1 cellular context compared by ENCODE assay signal in the genomic region with DNA sequence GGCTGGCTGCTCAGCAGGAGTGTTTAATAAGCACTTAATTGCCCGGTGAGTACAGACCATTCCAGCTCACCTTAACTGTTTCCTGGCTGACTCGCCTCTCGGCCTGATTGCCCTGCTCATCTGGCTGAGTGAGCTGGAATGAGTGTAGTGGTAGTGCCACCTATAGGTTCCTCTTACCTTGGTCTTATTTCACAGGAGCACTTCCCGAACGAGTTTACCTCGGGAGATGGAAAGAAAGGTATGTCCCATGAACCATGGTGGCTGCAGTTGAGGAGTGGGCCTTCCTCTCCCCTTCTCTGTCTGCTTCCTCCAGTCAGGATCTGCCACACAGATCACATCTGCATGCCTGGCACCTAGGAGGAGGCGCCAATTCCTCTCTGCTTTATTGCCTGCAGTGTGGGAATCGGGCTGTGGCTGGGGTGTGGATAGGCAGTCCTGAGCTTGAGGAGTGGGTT.
TF ChIP-seq lines count a peak whose summit lies in the region.

No MANE protein-coding gene starts in this region.

TF ChIP-seq in HepG2, 621 proteins besides CTCF, POLR2A, EP300 and RAD21 (continued from another document and continues in another):
- TF ChIP-seq ZSCAN25 (CRISPR knock-in tag; IDR thresholded peaks at IDR 0.05) (peak; percentile 84), ZSCAN22 (CRISPR knock-in tag; IDR thresholded peaks at IDR 0.05) (no peak), ZNF317 (CRISPR knock-in tag; IDR thresholded peaks at IDR 0.05) (no peak), HNRNPLL (IDR thresholded peaks at IDR 0.05; ENCODE audit: low read depth, low read length, poor library complexity, severe bottlenecking) (no peak), FOXK2 (IDR thresholded peaks at IDR 0.05) (no peak), RFXAP (CRISPR knock-in tag; IDR thresholded peaks at IDR 0.05; ENCODE audit: borderline replicate concordance) (peak; percentile 38; the same call in 1 of the 2 replicates), HOXA7 (CRISPR knock-in tag; IDR thresholded peaks at IDR 0.05) (no peak), KLF16 (CRISPR knock-in tag; IDR thresholded peaks at IDR 0.05) (peak in 1 of 2 experiments; percentile 81; a peak in 1 of 4 replicates), HMG20A (CRISPR knock-in tag; IDR thresholded peaks at IDR 0.05; ENCODE audit: borderline replicate concordance) (no peak), ZSCAN12 (CRISPR knock-in tag; IDR thresholded peaks at IDR 0.05) (no peak), FOSL2 (CRISPR knock-in tag; IDR thresholded peaks at IDR 0.05) (peak; percentile 71), ZBTB7B (CRISPR knock-in tag; IDR thresholded peaks at IDR 0.05) (0 out of 2 replicates have a peak, but pooled peaks have one; percentile 28), PRPF4 (IDR thresholded peaks at IDR 0.05; ENCODE audit: low read depth, low read length, poor library complexity, severe bottlenecking) (no peak), MYNN (CRISPR knock-in tag; IDR thresholded peaks at IDR 0.05; ENCODE audit: low read depth) (no peak), YY1 (IDR thresholded peaks at IDR 0.05; ENCODE audit: insufficient read depth, insufficient replicate concordance, low read depth, low read length) (no peak), ZNF652 (CRISPR knock-in tag; IDR thresholded peaks at IDR 0.05; ENCODE audit: borderline replicate concordance, low read depth) (peak; percentile 99), LCORL (IDR thresholded peaks at IDR 0.05) (no peak), LCORL (CRISPR knock-in tag; IDR thresholded peaks at IDR 0.05) (peak; percentile 86), ZC3H4 (CRISPR knock-in tag; IDR thresholded peaks at IDR 0.05; ENCODE audit: borderline replicate concordance) (no peak), KDM1A (CRISPR knock-in tag; IDR thresholded peaks at IDR 0.05) (no peak), HCFC1 (IDR thresholded peaks at IDR 0.05; ENCODE audit: low read depth, low read length) (no peak), CEBPB (IDR thresholded peaks at IDR 0.05; ENCODE audit: borderline replicate concordance, low read depth, low read length) (no peak), ZSCAN31 (CRISPR knock-in tag; IDR thresholded peaks at IDR 0.05; ENCODE audit: low read depth) (peak; percentile 39; the same call in 1 of the 2 replicates), HOXA3 (CRISPR knock-in tag; IDR thresholded peaks at IDR 0.05) (peak; percentile 50; the same call in 1 of the 2 replicates), PLRG1 (conservative IDR thresholded peaks at IDR 0.05) (no peak), RAD51 (IDR thresholded peaks at IDR 0.05; ENCODE audit: borderline replicate concordance) (no peak), ZFX (CRISPR knock-in tag; IDR thresholded peaks at IDR 0.05; ENCODE audit: low read depth) (peak; percentile 46; the same call in 1 of the 2 replicates), KDM2A (CRISPR knock-in tag; IDR thresholded peaks at IDR 0.05; ENCODE audit: borderline replicate concordance, low read depth) (peak; percentile 78), MEIS1 (CRISPR knock-in tag; IDR thresholded peaks at IDR 0.05; ENCODE audit: borderline replicate concordance) (no peak), SMARCC2 (IDR thresholded peaks at IDR 0.05) (no peak), POLR2G (IDR thresholded peaks at IDR 0.05; ENCODE audit: low read depth, low read length) (no peak), ARNT (IDR thresholded peaks at IDR 0.05) (no peak), ZNF124 (CRISPR knock-in tag; IDR thresholded peaks at IDR 0.05) (0 out of 2 replicates have a peak, but pooled peaks have one; percentile 47), IRF2 (CRISPR knock-in tag; IDR thresholded peaks at IDR 0.05) (peak; percentile 24; the same call in 1 of the 2 replicates), KLF9 (CRISPR knock-in tag; IDR thresholded peaks at IDR 0.05; ENCODE audit: low read depth) (no peak), ZNF672 (CRISPR knock-in tag; IDR thresholded peaks at IDR 0.05) (no peak), ZNF644 (CRISPR knock-in tag; IDR thresholded peaks at IDR 0.05; ENCODE audit: low read depth) (no peak), ZMYM3 (CRISPR knock-in tag; IDR thresholded peaks at IDR 0.05) (peak; percentile 47; the same call in 1 of the 2 replicates)
- TF ChIP-seq, protein P1, sequence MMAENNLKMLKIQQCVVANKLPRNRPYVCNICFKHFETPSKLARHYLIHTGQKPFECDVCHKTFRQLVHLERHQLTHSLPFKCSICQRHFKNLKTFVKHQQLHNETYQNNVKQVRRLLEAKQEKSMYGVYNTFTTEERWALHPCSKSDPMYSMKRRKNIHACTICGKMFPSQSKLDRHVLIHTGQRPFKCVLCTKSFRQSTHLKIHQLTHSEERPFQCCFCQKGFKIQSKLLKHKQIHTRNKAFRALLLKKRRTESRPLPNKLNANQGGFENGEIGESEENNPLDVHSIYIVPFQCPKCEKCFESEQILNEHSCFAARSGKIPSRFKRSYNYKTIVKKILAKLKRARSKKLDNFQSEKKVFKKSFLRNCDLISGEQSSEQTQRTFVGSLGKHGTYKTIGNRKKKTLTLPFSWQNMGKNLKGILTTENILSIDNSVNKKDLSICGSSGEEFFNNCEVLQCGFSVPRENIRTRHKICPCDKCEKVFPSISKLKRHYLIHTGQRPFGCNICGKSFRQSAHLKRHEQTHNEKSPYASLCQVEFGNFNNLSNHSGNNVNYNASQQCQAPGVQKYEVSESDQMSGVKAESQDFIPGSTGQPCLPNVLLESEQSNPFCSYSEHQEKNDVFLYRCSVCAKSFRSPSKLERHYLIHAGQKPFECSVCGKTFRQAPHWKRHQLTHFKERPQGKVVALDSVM (CRISPR knock-in tag; IDR thresholded peaks at IDR 0.05) = 0 out of 2 replicates have a peak, but pooled peaks have one; percentile 35
- TF ChIP-seq, protein P2, sequence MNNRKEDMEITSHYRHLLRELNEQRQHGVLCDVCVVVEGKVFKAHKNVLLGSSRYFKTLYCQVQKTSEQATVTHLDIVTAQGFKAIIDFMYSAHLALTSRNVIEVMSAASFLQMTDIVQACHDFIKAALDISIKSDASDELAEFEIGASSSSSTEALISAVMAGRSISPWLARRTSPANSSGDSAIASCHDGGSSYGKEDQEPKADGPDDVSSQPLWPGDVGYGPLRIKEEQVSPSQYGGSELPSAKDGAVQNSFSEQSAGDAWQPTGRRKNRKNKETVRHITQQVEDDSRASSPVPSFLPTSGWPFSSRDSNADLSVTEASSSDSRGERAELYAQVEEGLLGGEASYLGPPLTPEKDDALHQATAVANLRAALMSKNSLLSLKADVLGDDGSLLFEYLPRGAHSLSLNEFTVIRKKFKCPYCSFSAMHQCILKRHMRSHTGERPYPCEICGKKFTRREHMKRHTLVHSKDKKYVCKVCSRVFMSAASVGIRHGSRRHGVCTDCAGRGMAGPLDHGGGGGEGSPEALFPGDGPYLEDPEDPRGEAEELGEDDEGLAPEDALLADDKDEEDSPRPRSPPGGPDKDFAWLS (CRISPR knock-in tag; IDR thresholded peaks at IDR 0.05; ENCODE audit: borderline replicate concordance) = no peak
- TF ChIP-seq, protein P3, sequence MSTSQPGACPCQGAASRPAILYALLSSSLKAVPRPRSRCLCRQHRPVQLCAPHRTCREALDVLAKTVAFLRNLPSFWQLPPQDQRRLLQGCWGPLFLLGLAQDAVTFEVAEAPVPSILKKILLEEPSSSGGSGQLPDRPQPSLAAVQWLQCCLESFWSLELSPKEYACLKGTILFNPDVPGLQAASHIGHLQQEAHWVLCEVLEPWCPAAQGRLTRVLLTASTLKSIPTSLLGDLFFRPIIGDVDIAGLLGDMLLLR (CRISPR knock-in tag; IDR thresholded peaks at IDR 0.05) = no peak
- TF ChIP-seq, protein P4, sequence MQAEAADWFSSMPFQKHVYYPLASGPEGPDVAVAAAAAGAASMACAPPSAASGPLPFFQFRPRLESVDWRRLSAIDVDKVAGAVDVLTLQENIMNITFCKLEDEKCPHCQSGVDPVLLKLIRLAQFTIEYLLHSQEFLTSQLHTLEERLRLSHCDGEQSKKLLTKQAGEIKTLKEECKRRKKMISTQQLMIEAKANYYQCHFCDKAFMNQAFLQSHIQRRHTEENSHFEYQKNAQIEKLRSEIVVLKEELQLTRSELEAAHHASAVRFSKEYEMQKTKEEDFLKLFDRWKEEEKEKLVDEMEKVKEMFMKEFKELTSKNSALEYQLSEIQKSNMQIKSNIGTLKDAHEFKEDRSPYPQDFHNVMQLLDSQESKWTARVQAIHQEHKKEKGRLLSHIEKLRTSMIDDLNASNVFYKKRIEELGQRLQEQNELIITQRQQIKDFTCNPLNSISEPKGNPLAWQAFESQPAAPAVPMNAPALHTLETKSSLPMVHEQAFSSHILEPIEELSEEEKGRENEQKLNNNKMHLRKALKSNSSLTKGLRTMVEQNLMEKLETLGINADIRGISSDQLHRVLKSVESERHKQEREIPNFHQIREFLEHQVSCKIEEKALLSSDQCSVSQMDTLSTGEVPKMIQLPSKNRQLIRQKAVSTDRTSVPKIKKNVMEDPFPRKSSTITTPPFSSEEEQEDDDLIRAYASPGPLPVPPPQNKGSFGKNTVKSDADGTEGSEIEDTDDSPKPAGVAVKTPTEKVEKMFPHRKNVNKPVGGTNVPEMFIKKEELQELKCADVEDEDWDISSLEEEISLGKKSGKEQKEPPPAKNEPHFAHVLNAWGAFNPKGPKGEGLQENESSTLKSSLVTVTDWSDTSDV (CRISPR knock-in tag; IDR thresholded peaks at IDR 0.05) = no peak
- TF ChIP-seq, protein P5, sequence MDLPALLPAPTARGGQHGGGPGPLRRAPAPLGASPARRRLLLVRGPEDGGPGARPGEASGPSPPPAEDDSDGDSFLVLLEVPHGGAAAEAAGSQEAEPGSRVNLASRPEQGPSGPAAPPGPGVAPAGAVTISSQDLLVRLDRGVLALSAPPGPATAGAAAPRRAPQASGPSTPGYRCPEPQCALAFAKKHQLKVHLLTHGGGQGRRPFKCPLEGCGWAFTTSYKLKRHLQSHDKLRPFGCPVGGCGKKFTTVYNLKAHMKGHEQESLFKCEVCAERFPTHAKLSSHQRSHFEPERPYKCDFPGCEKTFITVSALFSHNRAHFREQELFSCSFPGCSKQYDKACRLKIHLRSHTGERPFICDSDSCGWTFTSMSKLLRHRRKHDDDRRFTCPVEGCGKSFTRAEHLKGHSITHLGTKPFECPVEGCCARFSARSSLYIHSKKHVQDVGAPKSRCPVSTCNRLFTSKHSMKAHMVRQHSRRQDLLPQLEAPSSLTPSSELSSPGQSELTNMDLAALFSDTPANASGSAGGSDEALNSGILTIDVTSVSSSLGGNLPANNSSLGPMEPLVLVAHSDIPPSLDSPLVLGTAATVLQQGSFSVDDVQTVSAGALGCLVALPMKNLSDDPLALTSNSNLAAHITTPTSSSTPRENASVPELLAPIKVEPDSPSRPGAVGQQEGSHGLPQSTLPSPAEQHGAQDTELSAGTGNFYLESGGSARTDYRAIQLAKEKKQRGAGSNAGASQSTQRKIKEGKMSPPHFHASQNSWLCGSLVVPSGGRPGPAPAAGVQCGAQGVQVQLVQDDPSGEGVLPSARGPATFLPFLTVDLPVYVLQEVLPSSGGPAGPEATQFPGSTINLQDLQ (CRISPR knock-in tag; IDR thresholded peaks at IDR 0.05) = no peak
- TF ChIP-seq, protein P6, sequence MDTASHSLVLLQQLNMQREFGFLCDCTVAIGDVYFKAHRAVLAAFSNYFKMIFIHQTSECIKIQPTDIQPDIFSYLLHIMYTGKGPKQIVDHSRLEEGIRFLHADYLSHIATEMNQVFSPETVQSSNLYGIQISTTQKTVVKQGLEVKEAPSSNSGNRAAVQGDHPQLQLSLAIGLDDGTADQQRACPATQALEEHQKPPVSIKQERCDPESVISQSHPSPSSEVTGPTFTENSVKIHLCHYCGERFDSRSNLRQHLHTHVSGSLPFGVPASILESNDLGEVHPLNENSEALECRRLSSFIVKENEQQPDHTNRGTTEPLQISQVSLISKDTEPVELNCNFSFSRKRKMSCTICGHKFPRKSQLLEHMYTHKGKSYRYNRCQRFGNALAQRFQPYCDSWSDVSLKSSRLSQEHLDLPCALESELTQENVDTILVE (CRISPR knock-in tag; IDR thresholded peaks at IDR 0.05) = peak; percentile 69; the same call in 1 of the 2 replicates
- TF ChIP-seq, protein P7, sequence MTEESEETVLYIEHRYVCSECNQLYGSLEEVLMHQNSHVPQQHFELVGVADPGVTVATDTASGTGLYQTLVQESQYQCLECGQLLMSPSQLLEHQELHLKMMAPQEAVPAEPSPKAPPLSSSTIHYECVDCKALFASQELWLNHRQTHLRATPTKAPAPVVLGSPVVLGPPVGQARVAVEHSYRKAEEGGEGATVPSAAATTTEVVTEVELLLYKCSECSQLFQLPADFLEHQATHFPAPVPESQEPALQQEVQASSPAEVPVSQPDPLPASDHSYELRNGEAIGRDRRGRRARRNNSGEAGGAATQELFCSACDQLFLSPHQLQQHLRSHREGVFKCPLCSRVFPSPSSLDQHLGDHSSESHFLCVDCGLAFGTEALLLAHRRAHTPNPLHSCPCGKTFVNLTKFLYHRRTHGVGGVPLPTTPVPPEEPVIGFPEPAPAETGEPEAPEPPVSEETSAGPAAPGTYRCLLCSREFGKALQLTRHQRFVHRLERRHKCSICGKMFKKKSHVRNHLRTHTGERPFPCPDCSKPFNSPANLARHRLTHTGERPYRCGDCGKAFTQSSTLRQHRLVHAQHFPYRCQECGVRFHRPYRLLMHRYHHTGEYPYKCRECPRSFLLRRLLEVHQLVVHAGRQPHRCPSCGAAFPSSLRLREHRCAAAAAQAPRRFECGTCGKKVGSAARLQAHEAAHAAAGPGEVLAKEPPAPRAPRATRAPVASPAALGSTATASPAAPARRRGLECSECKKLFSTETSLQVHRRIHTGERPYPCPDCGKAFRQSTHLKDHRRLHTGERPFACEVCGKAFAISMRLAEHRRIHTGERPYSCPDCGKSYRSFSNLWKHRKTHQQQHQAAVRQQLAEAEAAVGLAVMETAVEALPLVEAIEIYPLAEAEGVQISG (CRISPR knock-in tag; IDR thresholded peaks at IDR 0.05) = peak; percentile 42
- TF ChIP-seq, protein P8, sequence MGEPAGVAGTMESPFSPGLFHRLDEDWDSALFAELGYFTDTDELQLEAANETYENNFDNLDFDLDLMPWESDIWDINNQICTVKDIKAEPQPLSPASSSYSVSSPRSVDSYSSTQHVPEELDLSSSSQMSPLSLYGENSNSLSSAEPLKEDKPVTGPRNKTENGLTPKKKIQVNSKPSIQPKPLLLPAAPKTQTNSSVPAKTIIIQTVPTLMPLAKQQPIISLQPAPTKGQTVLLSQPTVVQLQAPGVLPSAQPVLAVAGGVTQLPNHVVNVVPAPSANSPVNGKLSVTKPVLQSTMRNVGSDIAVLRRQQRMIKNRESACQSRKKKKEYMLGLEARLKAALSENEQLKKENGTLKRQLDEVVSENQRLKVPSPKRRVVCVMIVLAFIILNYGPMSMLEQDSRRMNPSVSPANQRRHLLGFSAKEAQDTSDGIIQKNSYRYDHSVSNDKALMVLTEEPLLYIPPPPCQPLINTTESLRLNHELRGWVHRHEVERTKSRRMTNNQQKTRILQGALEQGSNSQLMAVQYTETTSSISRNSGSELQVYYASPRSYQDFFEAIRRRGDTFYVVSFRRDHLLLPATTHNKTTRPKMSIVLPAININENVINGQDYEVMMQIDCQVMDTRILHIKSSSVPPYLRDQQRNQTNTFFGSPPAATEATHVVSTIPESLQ (CRISPR knock-in tag; conservative IDR thresholded peaks at IDR 0.05) = no peak
- TF ChIP-seq, protein P9, sequence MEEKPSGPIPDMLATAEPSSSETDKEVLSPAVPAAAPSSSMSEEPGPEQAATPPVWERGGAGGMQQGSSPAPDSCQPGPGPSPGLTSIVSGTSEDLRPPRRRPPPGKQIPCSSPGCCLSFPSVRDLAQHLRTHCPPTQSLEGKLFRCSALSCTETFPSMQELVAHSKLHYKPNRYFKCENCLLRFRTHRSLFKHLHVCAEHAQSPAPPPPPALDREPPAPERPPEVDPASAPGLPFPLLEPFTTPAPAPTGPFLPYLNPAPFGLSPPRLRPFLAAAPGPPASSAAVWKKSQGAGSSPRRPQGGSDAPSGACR (CRISPR knock-in tag; IDR thresholded peaks at IDR 0.05) = 0 out of 2 replicates have a peak, but pooled peaks have one; percentile 40
